In the genomic region with DNA sequence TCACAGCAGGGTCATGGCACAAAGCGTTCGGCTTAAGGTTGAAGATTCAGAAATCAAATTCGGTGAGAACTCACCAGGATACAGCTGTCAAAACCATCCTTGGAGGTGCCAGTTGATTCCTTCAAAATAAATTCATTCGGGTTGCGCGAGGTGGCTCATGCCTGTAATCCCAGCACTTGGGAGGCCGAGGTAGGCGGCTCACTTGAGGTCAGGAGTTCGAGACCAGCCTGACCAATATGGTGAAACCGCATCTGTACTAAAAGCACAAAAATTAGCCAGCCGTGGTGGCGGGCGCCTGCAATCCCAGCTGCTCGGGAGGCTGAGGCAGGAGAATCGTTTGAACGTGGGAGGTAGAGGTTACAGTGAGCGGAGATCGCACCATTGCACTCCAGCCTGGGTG, we compare ENCODE assay signal across 1 cellular context.
TF ChIP-seq lines count a peak whose summit lies in the region.

No MANE protein-coding gene starts in this region.

TF ChIP-seq in WTC11, 78 proteins besides CTCF, POLR2A, EP300 and RAD21 (continued from another document):
- TF ChIP-seq, protein P1, sequence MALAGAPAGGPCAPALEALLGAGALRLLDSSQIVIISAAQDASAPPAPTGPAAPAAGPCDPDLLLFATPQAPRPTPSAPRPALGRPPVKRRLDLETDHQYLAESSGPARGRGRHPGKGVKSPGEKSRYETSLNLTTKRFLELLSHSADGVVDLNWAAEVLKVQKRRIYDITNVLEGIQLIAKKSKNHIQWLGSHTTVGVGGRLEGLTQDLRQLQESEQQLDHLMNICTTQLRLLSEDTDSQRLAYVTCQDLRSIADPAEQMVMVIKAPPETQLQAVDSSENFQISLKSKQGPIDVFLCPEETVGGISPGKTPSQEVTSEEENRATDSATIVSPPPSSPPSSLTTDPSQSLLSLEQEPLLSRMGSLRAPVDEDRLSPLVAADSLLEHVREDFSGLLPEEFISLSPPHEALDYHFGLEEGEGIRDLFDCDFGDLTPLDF (CRISPR knock-in tag; IDR thresholded peaks at IDR 0.05), result no peak
- TF ChIP-seq ZNF423 (CRISPR knock-in tag; IDR thresholded peaks at IDR 0.05), result no peak
- no peak for TF ChIP-seq MYBL2 (CRISPR knock-in tag; IDR thresholded peaks at IDR 0.05)
- TF ChIP-seq, protein P2, sequence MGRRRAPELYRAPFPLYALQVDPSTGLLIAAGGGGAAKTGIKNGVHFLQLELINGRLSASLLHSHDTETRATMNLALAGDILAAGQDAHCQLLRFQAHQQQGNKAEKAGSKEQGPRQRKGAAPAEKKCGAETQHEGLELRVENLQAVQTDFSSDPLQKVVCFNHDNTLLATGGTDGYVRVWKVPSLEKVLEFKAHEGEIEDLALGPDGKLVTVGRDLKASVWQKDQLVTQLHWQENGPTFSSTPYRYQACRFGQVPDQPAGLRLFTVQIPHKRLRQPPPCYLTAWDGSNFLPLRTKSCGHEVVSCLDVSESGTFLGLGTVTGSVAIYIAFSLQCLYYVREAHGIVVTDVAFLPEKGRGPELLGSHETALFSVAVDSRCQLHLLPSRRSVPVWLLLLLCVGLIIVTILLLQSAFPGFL (CRISPR knock-in tag; IDR thresholded peaks at IDR 0.05; ENCODE audit: borderline replicate concordance), result no peak
- TF ChIP-seq CREM (CRISPR knock-in tag; IDR thresholded peaks at IDR 0.05), result no peak
TF ChIP-seq in WTC11: peak in this region for 0.
